Comparison of ENCODE assay signal across 30 cellular contexts in genomic region chr13:66795636-66796035, GRCh38.
DNase-seq lines count a peak whose midpoint lies in the region; ATAC-seq and TF ChIP-seq lines count a peak whose summit lies in the region.
"Had no signal": no experiment of that assay in that cellular context is flagged by ENCODE, and none has a peak within 500 bp of the region (broad histone marks: within the 10 kb centered on the region; RNA-seq: fewer than 3 reads in every experiment).

No MANE protein-coding gene starts in this region.

- peaks cover 19% of the 10 kb centered on the region for H3K4me1 Mint-ChIP-seq in glutamatergic neuron (ENCODE audit: low read depth, unreplicated experiment)
- H3K4me1 Mint-ChIP-seq in activated naive CD4-positive, alpha-beta T cell treated with anti-CD3 and anti-CD28 coated beads for 36 hours (ENCODE audit: low read depth), result no peaks in the 10 kb centered on the region
- H3K4me1 Mint-ChIP-seq: activated T-helper 17 cell treated with anti-CD3 and anti-CD28 coated beads, Interleukin-2, amount 50 U/mL, for 72 hours; natural killer cell; stimulated activated effector memory CD8-positive, alpha-beta T cell treated with anti-CD3 and anti-CD28 coated beads, Interleukin-12 subunit alpha, Interleukin-12 subunit beta, amount 100 ng/mL, for 72 hours had no signal

- H3K36me3 Mint-ChIP-seq in glutamatergic neuron (ENCODE audit: unreplicated experiment), result no peaks in the 10 kb centered on the region
- H3K36me3 Mint-ChIP-seq in activated naive CD4-positive, alpha-beta T cell treated with anti-CD3 and anti-CD28 coated beads for 36 hours (ENCODE audit: low read depth), result no peaks in the 10 kb centered on the region
- H3K36me3 Mint-ChIP-seq: natural killer cell; stimulated activated effector memory CD8-positive, alpha-beta T cell treated with anti-CD3 and anti-CD28 coated beads, Interleukin-12 subunit alpha, Interleukin-12 subunit beta, amount 100 ng/mL, for 72 hours; WTC11 had no signal

- H2AFZ ChIP-seq in neuron (ENCODE audit: low read depth, low read length), result peak overlapping the region; percentile 48

- H3K4me3 Mint-ChIP-seq in glutamatergic neuron (ENCODE audit: unreplicated experiment), result no peak overlapping the region
- H3K4me3 Mint-ChIP-seq in activated naive CD4-positive, alpha-beta T cell treated with anti-CD3 and anti-CD28 coated beads for 36 hours, result no peak overlapping the region
- H3K4me3 Mint-ChIP-seq: activated T-helper 17 cell treated with anti-CD3 and anti-CD28 coated beads, Interleukin-2, amount 50 U/mL, for 72 hours; natural killer cell; stimulated activated effector memory CD8-positive, alpha-beta T cell treated with anti-CD3 and anti-CD28 coated beads, Interleukin-12 subunit alpha, Interleukin-12 subunit beta, amount 100 ng/mL, for 72 hours; WTC11 had no signal

- intact Hi-C loops in activated naive CD4-positive, alpha-beta T cell treated with anti-CD3 and anti-CD28 coated beads for 36 hours (cut with micrococcal nuclease), result no loop called here

- CTCF ChIA-PET in activated naive CD4-positive, alpha-beta T cell treated with anti-CD3 and anti-CD28 coated beads for 36 hours (lab: Charles Lee), result no interaction called here

- H3K4me3 ChIP-seq in neuron (ENCODE audit: low read length), result no peak overlapping the region
- H3K4me3 ChIP-seq: heart right ventricle, left ventricle myocardium inferior, pancreas, spleen, thoracic aorta, uterus had no signal

- ATAC-seq in HG03342 (IDR thresholded peaks at IDR 0.05; ENCODE audit: unreplicated experiment), result no peak
- no peak for ATAC-seq in GM19328 (IDR thresholded peaks at IDR 0.05; ENCODE audit: unreplicated experiment)
- ATAC-seq: activated T-helper 17 cell treated with anti-CD3 and anti-CD28 coated beads, Interleukin-2, amount 50 U/mL, for 72 hours; heart right ventricle; natural killer cell; pancreas; right cardiac atrium; SK-N-SH treated with all-trans-retinoic acid at 6 μM for 48 hours; stimulated activated effector memory CD8-positive, alpha-beta T cell treated with anti-CD3 and anti-CD28 coated beads, Interleukin-12 subunit alpha, Interleukin-12 subunit beta, amount 100 ng/mL, for 72 hours; WTC11 had no signal

- H3K9me3 ChIP-seq in neuron (ENCODE audit: low read length), result no peaks in the 10 kb centered on the region
- H3K9me3 ChIP-seq: heart right ventricle, left ventricle myocardium inferior, pancreas, spleen, thoracic aorta, uterus had no signal

- peak; percentile 72 for DNase-seq in DMS153 treated with DMSO at 0.1 percent for 48 hours (lab: John Stamatoyannopoulos, UW; ENCODE audit: unreplicated experiment)
- DNase-seq in NCI-H1105 treated with DMSO at 0.1 percent for 48 hours (lab: John Stamatoyannopoulos, UW), result peak; percentile 83
- DNase-seq in glutamatergic neuron, result no peak
- no peak for DNase-seq in activated naive CD4-positive, alpha-beta T cell treated with anti-CD3 and anti-CD28 coated beads for 36 hours
- DNase-seq: activated CD4-positive, alpha-beta T cell treated with anti-CD3 and anti-CD28 coated beads, Interleukin-2, amount 50 U/mL, for 4 hours; activated CD8-positive, alpha-beta memory T cell treated with anti-CD3 and anti-CD28 coated beads, Interleukin-2, amount 50 U/mL, for 4 hours; Calu3; cerebellar nuclear complex; heart right ventricle; IMR-90; left ventricle myocardium inferior; natural killer cell; NCI-H1417 treated with DMSO at 0.1 percent for 48 hours; NCI-H2081 treated with DMSO at 0.1 percent for 48 hours; NCI-H510A treated with DMSO at 0.1 percent for 48 hours; pancreas; right cardiac atrium; spleen; stimulated activated CD4-positive, alpha-beta T cell treated with anti-CD3 and anti-CD28 coated beads, Interleukin-2, amount 100 ng/mL, for 48 hours; uterus had no signal

- H3K27ac Mint-ChIP-seq in glutamatergic neuron (ENCODE audit: unreplicated experiment), result no peak overlapping the region
- no peak overlapping the region for H3K27ac Mint-ChIP-seq in activated naive CD4-positive, alpha-beta T cell treated with anti-CD3 and anti-CD28 coated beads for 36 hours
- H3K27ac Mint-ChIP-seq: activated T-helper 17 cell treated with anti-CD3 and anti-CD28 coated beads, Interleukin-2, amount 50 U/mL, for 72 hours; natural killer cell; stimulated activated effector memory CD8-positive, alpha-beta T cell treated with anti-CD3 and anti-CD28 coated beads, Interleukin-12 subunit alpha, Interleukin-12 subunit beta, amount 100 ng/mL, for 72 hours; WTC11 had no signal

- H3K27ac ChIP-seq in cingulate gyrus (ENCODE audit: low read depth, low read length), result peak overlapping the region; percentile 76
- H3K27ac ChIP-seq: C4-2B, heart right ventricle, left ventricle myocardium inferior, pancreas, spleen, thoracic aorta, uterus had no signal

- H3K4me1 ChIP-seq in neuron (ENCODE audit: insufficient read depth, low read length), result peaks cover 6% of the 10 kb centered on the region
- H3K4me1 ChIP-seq: heart right ventricle, left ventricle myocardium inferior, pancreas, spleen, uterus had no signal

- H3K36me3 ChIP-seq in neuron (ENCODE audit: insufficient read depth, low read length), result no peaks in the 10 kb centered on the region
- H3K36me3 ChIP-seq: heart right ventricle, left ventricle myocardium inferior, pancreas, spleen, thoracic aorta, uterus had no signal

- peaks cover 3% of the 10 kb centered on the region for H3K27me3 Mint-ChIP-seq in glutamatergic neuron (ENCODE audit: unreplicated experiment)
- no peaks in the 10 kb centered on the region for H3K27me3 Mint-ChIP-seq in activated naive CD4-positive, alpha-beta T cell treated with anti-CD3 and anti-CD28 coated beads for 36 hours (ENCODE audit: low read depth)
- H3K27me3 Mint-ChIP-seq: activated T-helper 17 cell treated with anti-CD3 and anti-CD28 coated beads, Interleukin-2, amount 50 U/mL, for 72 hours had no signal

- TF ChIP-seq CTCF in glutamatergic neuron (IDR thresholded peaks at IDR 0.05; ENCODE audit: partially characterized antibody, unreplicated experiment), result no peak

- no peaks in the 10 kb centered on the region for H3K27me3 ChIP-seq in neuron (ENCODE audit: insufficient read depth, low read length)
- H3K27me3 ChIP-seq: heart right ventricle, pancreas, spleen, uterus had no signal

- H3K9me3 Mint-ChIP-seq in glutamatergic neuron (ENCODE audit: unreplicated experiment), result no peaks in the 10 kb centered on the region
- peaks cover 1% of the 10 kb centered on the region for H3K9me3 Mint-ChIP-seq in activated naive CD4-positive, alpha-beta T cell treated with anti-CD3 and anti-CD28 coated beads for 36 hours
- H3K9me3 Mint-ChIP-seq: WTC11 had no signal

Comparison
In these comparisons a context has a peak if more than half of its experiments do, and no peak if none do; other contexts are left out.
1. DNase-seq: peak in DMS153 treated with DMSO at 0.1 percent for 48 hours (single experiment) and NCI-H1105 treated with DMSO at 0.1 percent for 48 hours (single experiment); none in glutamatergic neuron (single experiment) and activated naive CD4-positive, alpha-beta T cell treated with anti-CD3 and anti-CD28 coated beads for 36 hours (single experiment).